ENCODE assay signal across 21 cellular contexts in genomic region chr14:81388236-81388801, GRCh38.
"Had no signal": no experiment of that assay in that cellular context is flagged by ENCODE, and none has a peak within 500 bp of the region (broad histone marks: within the 10 kb centered on the region; RNA-seq: fewer than 3 reads in every experiment).

No MANE protein-coding gene starts in this region.

- H3K36me3 Mint-ChIP-seq: stimulated activated memory B cell treated with anti-CD40 and anti-IgM and Interleukin-4, amounts not matched to agents 10 μg/mL and 1 μg/mL and 100 μg/mL, for 72 hours had no signal

- H3K4me1 Mint-ChIP-seq: activated CD4-positive, alpha-beta T cell treated with anti-CD3 and anti-CD28 coated beads, Interleukin-2, amount 10 ng/mL, durations not matched to agents 7 days and 5 days; stimulated activated memory B cell treated with anti-CD40 and anti-IgM and Interleukin-4, amounts not matched to agents 10 μg/mL and 1 μg/mL and 100 μg/mL, for 72 hours had no signal

- H3K4me1 ChIP-seq: lower lobe of right lung, testis had no signal

- ATAC-seq: activated CD4-positive, CD25-positive, alpha-beta regulatory T cell treated with anti-CD3 and anti-CD28 coated beads, Interleukin-2, amount 50 U/mL, for 24 hours; left cardiac atrium; lower lobe of right lung; sciatic nerve; stimulated activated memory B cell treated with anti-CD40 and anti-IgM and Interleukin-4, amounts not matched to agents 10 μg/mL and 1 μg/mL and 100 μg/mL, for 72 hours had no signal

- H3K4me2 ChIP-seq: smooth muscle cell had no signal

- H3K9me3 Mint-ChIP-seq: activated CD4-positive, alpha-beta T cell treated with anti-CD3 and anti-CD28 coated beads, Interleukin-2, amount 10 ng/mL, durations not matched to agents 7 days and 5 days; dendritic cell treated with granulocyte-macrophage colony-stimulating factor and Interleukin-4, amounts not matched to agents 40 ng/mL and 50 ng/mL, for 4 days; mesothelial cell of epicardium; stimulated activated memory B cell treated with anti-CD40 and anti-IgM and Interleukin-4, amounts not matched to agents 10 μg/mL and 1 μg/mL and 100 μg/mL, for 72 hours had no signal

- H3K9me3 ChIP-seq: esophagus squamous epithelium, lower lobe of right lung, testis had no signal

- H3K27me3 ChIP-seq: esophagus squamous epithelium, testis had no signal

- DNase-seq: activated CD4-positive, alpha-beta T cell treated with anti-CD3 and anti-CD28 coated beads, Interleukin-2, amount 10 ng/mL, durations not matched to agents 7 days and 5 days; activated CD8-positive, alpha-beta memory T cell treated with anti-CD3 and anti-CD28 coated beads, Interleukin-2, amount 50 U/mL, for 48 hours; activated effector memory CD4-positive, alpha-beta T cell treated with anti-CD3 and anti-CD28 coated beads, Interleukin-2, amount 50 U/mL, for 16 hours; activated naive CD4-positive, alpha-beta T cell treated with anti-CD3 and anti-CD28 coated beads, Interleukin-2, amount 50 U/mL, for 16 hours; activated T-cell treated with anti-CD3 and anti-CD28 coated beads, Interleukin-2, amount 50 U/mL, for 48 hours; aorta; effector CD8-positive, alpha-beta T cell; esophagus squamous epithelium; left cardiac atrium; lower lobe of right lung; nephron progenitor cell; stimulated activated CD4-positive, alpha-beta T cell treated with anti-CD3 and anti-CD28 coated beads, Interleukin-4, amount 100 ng/mL, for 4 hours; T1000; testis had no signal

- H3K27ac Mint-ChIP-seq: activated CD4-positive, alpha-beta T cell treated with anti-CD3 and anti-CD28 coated beads, Interleukin-2, amount 10 ng/mL, durations not matched to agents 7 days and 5 days; dendritic cell treated with granulocyte-macrophage colony-stimulating factor and Interleukin-4, amounts not matched to agents 40 ng/mL and 50 ng/mL, for 4 days; mesothelial cell of epicardium; nephron progenitor cell; progenitor cell of endocrine pancreas; stimulated activated memory B cell treated with anti-CD40 and anti-IgM and Interleukin-4, amounts not matched to agents 10 μg/mL and 1 μg/mL and 100 μg/mL, for 72 hours had no signal

- H3K4me3 ChIP-seq: esophagus squamous epithelium, lower lobe of right lung, smooth muscle cell, testis had no signal

- H3K36me3 ChIP-seq: esophagus squamous epithelium, lower lobe of right lung had no signal

- H3K4me3 Mint-ChIP-seq: activated CD4-positive, alpha-beta T cell treated with anti-CD3 and anti-CD28 coated beads, Interleukin-2, amount 10 ng/mL, durations not matched to agents 7 days and 5 days; dendritic cell treated with granulocyte-macrophage colony-stimulating factor and Interleukin-4, amounts not matched to agents 40 ng/mL and 50 ng/mL, for 4 days; mesothelial cell of epicardium; nephron progenitor cell; stimulated activated memory B cell treated with anti-CD40 and anti-IgM and Interleukin-4, amounts not matched to agents 10 μg/mL and 1 μg/mL and 100 μg/mL, for 72 hours had no signal

- H3K27ac ChIP-seq: lower lobe of right lung, testis had no signal

- H3K27me3 Mint-ChIP-seq: progenitor cell of endocrine pancreas had no signal
